In genomic region chr5:14628346-14628745, GRCh38 we compare ENCODE assay signal across 9 cellular contexts. TPM values are rescaled to one million over a fixed set of nuclear protein-coding genes. Genes with fewer than 3 reads are reported as not detected.
DNase-seq lines count a peak whose midpoint lies in the region; ATAC-seq and TF ChIP-seq lines count a peak whose summit lies in the region.
"Had no signal": no experiment of that assay in that cellular context is flagged by ENCODE, and none has a peak within 500 bp of the region (broad histone marks: within the 10 kb centered on the region; RNA-seq: fewer than 3 reads in every experiment).

No MANE protein-coding gene starts in this region.

- H3K4me3 ChIP-seq in gastrocnemius medialis: no peak overlapping the region

- H3K9me3 Mint-ChIP-seq in type B pancreatic cell: no peaks in the 10 kb centered on the region

- H3K4me1 ChIP-seq in gastrocnemius medialis: no peaks in the 10 kb centered on the region

- intact Hi-C loops in gastrocnemius medialis (cut with DNase I; ENCODE audit: low total_unique reads): no loop called here

- peak; percentile 57 for DNase-seq in SIG-M5 treated with dmso at 0.1 percent for 504 hours (lab: John Stamatoyannopoulos, UW; ENCODE audit: unreplicated experiment)
- no peak for DNase-seq in SIG-M5 (lab: John Stamatoyannopoulos, UW)
- DNase-seq in T follicular helper cell (ENCODE audit: low read depth): peak; percentile 18
- peak; percentile 80 for DNase-seq in astrocyte of the hippocampus (ENCODE audit: low read depth, low spot score)
- DNase-seq in myocyte (ENCODE audit: low read depth): peak; percentile 73
- no peak for DNase-seq in type B pancreatic cell (ENCODE audit: extremely low spot score, unreplicated experiment)
- no peak for DNase-seq in gastrocnemius medialis

- H3K27me3 ChIP-seq in gastrocnemius medialis: no peaks in the 10 kb centered on the region

- TF ChIP-seq POLR2A in gastrocnemius medialis (IDR thresholded peaks at IDR 0.05): no peak

- H3K36me3 Mint-ChIP-seq in type B pancreatic cell: no peaks in the 10 kb centered on the region
- H3K36me3 Mint-ChIP-seq: activated naive CD8-positive, alpha-beta T cell had no signal

- in situ Hi-C loops in gastrocnemius medialis (cut with MboI; ENCODE audit: low sequenced_read_pairs in 4 of 4): loop anchor here in 3 of 4 donors (25.0 kb wide), 2 partner anchors 266 to 641 kb away; no protein-coding TSS in a partner anchor

- no peaks in the 10 kb centered on the region for H3K36me3 ChIP-seq in gastrocnemius medialis

- no peak overlapping the region for H3K4me3 Mint-ChIP-seq in type B pancreatic cell
- H3K4me3 Mint-ChIP-seq: activated naive CD8-positive, alpha-beta T cell had no signal

- TF ChIP-seq CTCF in type B pancreatic cell (conservative IDR thresholded peaks at IDR 0.05) (no peak), gastrocnemius medialis (IDR thresholded peaks at IDR 0.05 in 4 of 5, conservative IDR thresholded peaks at IDR 0.05 in 1 of 5) (no peak)

- no peaks in the 10 kb centered on the region for H3K9me3 ChIP-seq in gastrocnemius medialis

- ATAC-seq in gastrocnemius medialis: no peak
- ATAC-seq in HG03460 (IDR thresholded peaks at IDR 0.05; ENCODE audit: unreplicated experiment): no peak

- no peak overlapping the region for H3K27ac Mint-ChIP-seq in type B pancreatic cell
- H3K27ac Mint-ChIP-seq: activated naive CD8-positive, alpha-beta T cell had no signal

- no peaks in the 10 kb centered on the region for H3K4me1 Mint-ChIP-seq in type B pancreatic cell (ENCODE audit: unreplicated experiment)

- H3K27me3 Mint-ChIP-seq in type B pancreatic cell: no peaks in the 10 kb centered on the region
- H3K27me3 Mint-ChIP-seq: activated naive CD8-positive, alpha-beta T cell had no signal

- H3K27ac ChIP-seq in gastrocnemius medialis: no peak overlapping the region

RNA-seq across cellular contexts. Expression of gene OTULIN, which starts 36.2 kb away (rescaled TPM):
- total RNA-seq in myocyte (32.2 and 34.5 TPM in 2 replicates), type B pancreatic cell (ENCODE audit: low replicate concordance) (24.4 and 31.1 TPM in 2 replicates), gastrocnemius medialis (10 to 100 TPM; 15.1 to 28.3 (median 20.2) TPM)
- polyA plus RNA-seq in myocyte (2012): 12.9 TPM

RNA-seq across cellular contexts. Expression of gene OTULINL, which starts 46.8 kb away (rescaled TPM):
- 0.05 and 0.16 TPM in 2 replicates for total RNA-seq in myocyte
- not detected for polyA plus RNA-seq in myocyte (2012)
- total RNA-seq in type B pancreatic cell (ENCODE audit: low replicate concordance): 7.1 and 11.4 TPM in 2 replicates
- total RNA-seq in gastrocnemius medialis: 1 to 10 TPM in 1 of 4 donors, under 1 TPM in 3; 0.73 to 1.8 (median 0.96) TPM

Comparison
In these comparisons a context has a peak if more than half of its experiments do, and no peak if none do; other contexts are left out.
1. DNase-seq: peak in SIG-M5 treated with dmso at 0.1 percent for 504 hours (single experiment), T follicular helper cell (single experiment), astrocyte of the hippocampus (single experiment) and myocyte (single experiment); none in SIG-M5 (single experiment), type B pancreatic cell (single experiment) and gastrocnemius medialis (0 of 2).